In genomic region chr12:48997719-48998496, GRCh38 we compare ENCODE assay signal across 8 cellular contexts. TPM values are rescaled to one million over a fixed set of nuclear protein-coding genes. Genes with fewer than 3 reads are reported as not detected.
DNase-seq lines count a peak whose midpoint lies in the region; ATAC-seq and TF ChIP-seq lines count a peak whose summit lies in the region.

No MANE protein-coding gene starts in this region.

- no peak for DNase-seq in A673 (ENCODE audit: low spot score)
- DNase-seq in GM12865 (ENCODE audit: low read depth) = peak; percentile 84
- DNase-seq in HPDE6-E6E7 (ENCODE audit: extremely low spot score) = peak; percentile 55
- DNase-seq in activated naive CD8-positive, alpha-beta T cell treated with anti-CD3 and anti-CD28 coated beads, Interleukin-2, amount 10 ng/mL, durations not matched to agents 7 days and 5 days = peak; percentile 59
- no peak for DNase-seq in left lobe of liver (ENCODE audit: low spot score)
- DNase-seq in thoracic aorta (ENCODE audit: low spot score) = no peak
- DNase-seq in DMS 273 (lab: John Stamatoyannopoulos, UW; ENCODE audit: unreplicated experiment) = no peak

- H3K36me3 ChIP-seq in A673 (ENCODE audit: insufficient read depth, low read length, poor library complexity, severe bottlenecking) (peaks cover 4% of the 10 kb centered on the region), thoracic aorta (peaks cover 7% of the 10 kb centered on the region)

- H3K27ac ChIP-seq in A673 (ENCODE audit: low read depth, low read length, poor library complexity, severe bottlenecking) (no peak overlapping the region), thoracic aorta (no peak overlapping the region)

- H3K9me3 ChIP-seq in A673 (ENCODE audit: low read depth, low read length, poor library complexity, severe bottlenecking) (no peaks in the 10 kb centered on the region), thoracic aorta (no peaks in the 10 kb centered on the region)

- peaks cover 17% of the 10 kb centered on the region for H3K4me1 Mint-ChIP-seq in activated naive CD8-positive, alpha-beta T cell treated with anti-CD3 and anti-CD28 coated beads, Interleukin-2, amount 10 ng/mL, durations not matched to agents 7 days and 5 days

- H3K27me3 ChIP-seq in A673 (replicated peaks; ENCODE audit: insufficient read depth, low read depth, low read length, poor library complexity) = peaks cover 5% of the 10 kb centered on the region
- peaks cover 10% of the 10 kb centered on the region for H3K27me3 ChIP-seq in thoracic aorta (replicated peaks; ENCODE audit: insufficient read depth)

- H3K36me3 Mint-ChIP-seq in activated naive CD8-positive, alpha-beta T cell treated with anti-CD3 and anti-CD28 coated beads, Interleukin-2, amount 10 ng/mL, durations not matched to agents 7 days and 5 days = peaks cover 16% of the 10 kb centered on the region

- CTCF ChIA-PET in A673 (lab: Charles Lee) = interaction anchor here (0.6 to 3.7 kb wide), 7 partner anchors 10 to 123 kb away, joined by 3 to 28 read pairs (median 4); no protein-coding TSS in a partner anchor

- peak; percentile 4 for ATAC-seq in activated naive CD8-positive, alpha-beta T cell treated with anti-CD3 and anti-CD28 coated beads, Interleukin-2, amount 10 ng/mL, durations not matched to agents 7 days and 5 days (ENCODE audit: low read depth)
- peak; percentile 14 for ATAC-seq in left lobe of liver
- no peak for ATAC-seq in thoracic aorta (ENCODE audit: insufficient number of reproducible peaks, low FRiP score, low read depth)
- no peak for ATAC-seq in HG02884 (IDR thresholded peaks at IDR 0.05; ENCODE audit: unreplicated experiment)

- no TSS peak for BruUV-seq in A673 (replicated peaks; lab: Mats Ljungman, UMichigan)

- TF ChIP-seq CTCF in A673 (conservative IDR thresholded peaks at IDR 0.05; ENCODE audit: low read depth, low read length) = no peak
- TF ChIP-seq CTCF in GM12865 (IDR thresholded peaks at IDR 0.05; ENCODE audit: insufficient read depth, low read depth, low read length, missing control alignments) = no peak
- TF ChIP-seq CTCF in thoracic aorta (IDR thresholded peaks at IDR 0.05) = no peak

- POLR2A ChIA-PET in A673 (lab: Charles Lee; ENCODE audit: low non-redundant PET) = no interaction called here
- POLR2A ChIA-PET in activated naive CD8-positive, alpha-beta T cell treated with anti-CD3 and anti-CD28 coated beads, Interleukin-2, amount 10 ng/mL, durations not matched to agents 7 days and 5 days (lab: Charles Lee) = interaction anchor here (0.7 to 3.9 kb wide), 7 partner anchors 17 to 133 kb away, joined by 3 to 21 read pairs (median 6); partner anchors contain the start of genes TUBA1B and WNT1

- H3K27ac Mint-ChIP-seq in activated naive CD8-positive, alpha-beta T cell treated with anti-CD3 and anti-CD28 coated beads, Interleukin-2, amount 10 ng/mL, durations not matched to agents 7 days and 5 days = no peak overlapping the region

- H3K4me3 ChIP-seq in A673 (ENCODE audit: low read depth, low read length, poor library complexity, severe bottlenecking) (peak overlapping the region; percentile 42), GM12865 (ENCODE audit: low read depth, low read length) (peak overlapping the region; percentile 71), thoracic aorta (peak overlapping the region; percentile 68)

- H3K4me1 ChIP-seq in A673 (ENCODE audit: insufficient read depth, low read length, poor library complexity, severe bottlenecking) (peaks cover 28% of the 10 kb centered on the region), thoracic aorta (ENCODE audit: control insufficient read depth in 1 of 2, low read depth in 2 of 2) (peaks cover 28 to 40% of the 10 kb centered on the region in 2 donors)

- peak overlapping the region; percentile 44 for H3K4me3 Mint-ChIP-seq in activated naive CD8-positive, alpha-beta T cell treated with anti-CD3 and anti-CD28 coated beads, Interleukin-2, amount 10 ng/mL, durations not matched to agents 7 days and 5 days

- H3K9me3 Mint-ChIP-seq in activated naive CD8-positive, alpha-beta T cell treated with anti-CD3 and anti-CD28 coated beads, Interleukin-2, amount 10 ng/mL, durations not matched to agents 7 days and 5 days = no peaks in the 10 kb centered on the region

- H3K27me3 Mint-ChIP-seq in activated naive CD8-positive, alpha-beta T cell treated with anti-CD3 and anti-CD28 coated beads, Interleukin-2, amount 10 ng/mL, durations not matched to agents 7 days and 5 days = peaks cover 56% of the 10 kb centered on the region

- intact Hi-C loops in A673 (cut with micrococcal nuclease; ENCODE audit: unreplicated experiment) = no loop called here

RNA-seq across cellular contexts. Expression of gene DDN, which starts 1.3 kb away (rescaled TPM):
- total RNA-seq in A673 (2021) = 2.7 and 2.9 TPM in 2 replicates
- total RNA-seq in activated naive CD8-positive, alpha-beta T cell treated with anti-CD3 and anti-CD28 coated beads, Interleukin-2, amount 10 ng/mL, durations not matched to agents 7 days and 5 days = under 1 TPM; 0.20 to 0.30 TPM
- not detected for total RNA-seq in left lobe of liver
- total RNA-seq in thoracic aorta = under 1 TPM in 1 of 2 donors, not detected in 1; 0.14 TPM

RNA-seq across cellular contexts. Expression of gene WNT1, which starts 19.8 kb away (rescaled TPM):
- total RNA-seq in A673 (2021) (not detected in 2 replicates), left lobe of liver (not detected), thoracic aorta (1 to 10 TPM in 1 of 2 donors, not detected in 1; 1.2 TPM)
- 1 to 10 TPM; 1.7 to 2.0 TPM for total RNA-seq in activated naive CD8-positive, alpha-beta T cell treated with anti-CD3 and anti-CD28 coated beads, Interleukin-2, amount 10 ng/mL, durations not matched to agents 7 days and 5 days

RNA-seq across cellular contexts. Expression of gene PRKAG1, which starts 20.7 kb away (rescaled TPM):
- total RNA-seq in A673 (2021) = 50.7 and 59.6 TPM in 2 replicates
- total RNA-seq in activated naive CD8-positive, alpha-beta T cell treated with anti-CD3 and anti-CD28 coated beads, Interleukin-2, amount 10 ng/mL, durations not matched to agents 7 days and 5 days = 10 to 100 TPM; 50.0 to 56.6 TPM
- 27.7 TPM for total RNA-seq in left lobe of liver
- 10 to 100 TPM; 53.2 to 68.1 TPM for total RNA-seq in thoracic aorta

RNA-seq across cellular contexts. Expression of gene WNT10B, which starts 26.4 kb away (rescaled TPM):
- 0.17 and 0.50 TPM in 2 replicates for total RNA-seq in A673 (2021)
- total RNA-seq in activated naive CD8-positive, alpha-beta T cell treated with anti-CD3 and anti-CD28 coated beads, Interleukin-2, amount 10 ng/mL, durations not matched to agents 7 days and 5 days = 10 to 100 TPM in 1 of 2 experiments, 1 to 10 TPM in 1; 9.4 to 10.1 TPM
- not detected for total RNA-seq in left lobe of liver
- total RNA-seq in thoracic aorta = 1 to 10 TPM in 1 of 2 donors, under 1 TPM in 1; 0.54 to 2.3 TPM

RNA-seq across cellular contexts. Expression of gene ARF3, which starts 40.6 kb away (rescaled TPM):
- total RNA-seq in A673 (2021) (183 and 196 TPM in 2 replicates), left lobe of liver (47.4 TPM), thoracic aorta (10 to 100 TPM; 63.4 to 65.8 TPM)
- 10 to 100 TPM; 88.0 to 96.5 TPM for total RNA-seq in activated naive CD8-positive, alpha-beta T cell treated with anti-CD3 and anti-CD28 coated beads, Interleukin-2, amount 10 ng/mL, durations not matched to agents 7 days and 5 days

Comparison
In these comparisons a context has a peak if more than half of its experiments do, and no peak if none do; other contexts are left out.
1. DNase-seq: peak in GM12865 (single experiment), HPDE6-E6E7 (single experiment) and activated naive CD8-positive, alpha-beta T cell treated with anti-CD3 and anti-CD28 coated beads, Interleukin-2, amount 10 ng/mL, durations not matched to agents 7 days and 5 days (single experiment); none in A673 (single experiment), left lobe of liver (single experiment), thoracic aorta (single experiment) and DMS 273 (single experiment).
2. ATAC-seq: peak in activated naive CD8-positive, alpha-beta T cell treated with anti-CD3 and anti-CD28 coated beads, Interleukin-2, amount 10 ng/mL, durations not matched to agents 7 days and 5 days (single experiment) and left lobe of liver (single experiment); none in thoracic aorta (single experiment) and HG02884 (single experiment).
3. Peak in every context shown above with its lines, with median percentiles within 50 percentile points of each other: H3K4me3 ChIP-seq.